In the genomic region with DNA sequence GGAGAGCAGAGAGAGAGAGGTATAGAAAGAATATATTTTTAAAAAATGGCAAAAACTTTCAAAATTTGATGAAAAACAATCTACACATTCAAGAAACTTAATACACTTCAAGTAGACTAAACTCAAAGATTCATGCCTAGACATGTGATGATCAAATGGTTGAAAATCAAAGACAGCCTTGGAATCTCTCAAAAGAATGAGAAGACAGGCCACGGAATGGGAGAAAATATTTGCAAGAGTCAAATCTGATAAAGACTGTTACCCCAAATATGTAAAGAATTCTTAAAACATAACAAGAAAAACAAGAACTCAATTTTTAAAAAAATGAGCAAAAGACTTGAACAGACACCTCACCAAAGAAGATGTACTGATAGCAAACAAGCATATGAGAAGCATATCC, we compare ENCODE assay signal across 15 cellular contexts.
"Had no signal": no experiment of that assay in that cellular context is flagged by ENCODE, and none has a peak within 500 bp of the region (broad histone marks: within the 10 kb centered on the region; RNA-seq: fewer than 3 reads in every experiment).

No MANE protein-coding gene starts in this region.

- H3K36me3 ChIP-seq: gastroesophageal sphincter, left ventricle myocardium inferior, pancreas had no signal

- H3K27ac ChIP-seq: body of pancreas, gastroesophageal sphincter, left ventricle myocardium inferior, pancreas had no signal

- ATAC-seq: body of pancreas; esophagus mucosa; gastroesophageal sphincter; pancreas; stimulated activated naive CD8-positive, alpha-beta T cell treated with anti-CD3 and anti-CD28 coated beads, Interleukin-15, amount 100 ng/mL, for 72 hours had no signal

- DNase-seq: activated CD4-positive, alpha-beta T cell treated with anti-CD3 and anti-CD28 coated beads for 1 hour; activated CD4-positive, alpha-beta T cell treated with anti-CD3 and anti-CD28 coated beads, Interleukin-2, amount 50 U/mL, for 48 hours; activated gamma-delta T cell; activated T-cell treated with anti-CD3 and anti-CD28 coated beads, Interleukin-2, amount 50 U/mL, for 48 hours; body of pancreas; kidney; left ventricle myocardium inferior; mesendoderm; pancreas; stimulated activated CD4-positive, alpha-beta T cell treated with anti-CD3 and anti-CD28 coated beads, Interleukin-15, amount 100 ng/mL, for 24 hours; stimulated activated CD4-positive, alpha-beta T cell treated with anti-CD3 and anti-CD28 coated beads, Interleukin-4, amount 100 ng/mL, for 4 hours; stimulated activated naive CD8-positive, alpha-beta T cell treated with anti-CD3 and anti-CD28 coated beads, Interleukin-15, amount 100 ng/mL, for 72 hours; T1000 had no signal

- H3K9me3 ChIP-seq: body of pancreas, gastroesophageal sphincter, left ventricle myocardium inferior, pancreas had no signal

- H3K4me1 ChIP-seq: body of pancreas, gastroesophageal sphincter, left ventricle myocardium inferior, pancreas had no signal

- H3K27me3 ChIP-seq: body of pancreas, gastroesophageal sphincter, pancreas had no signal

- H3K4me3 ChIP-seq: body of pancreas, gastroesophageal sphincter, left ventricle myocardium inferior, pancreas had no signal
